ENCODE assay signal across 7 cellular contexts in the genomic region with DNA sequence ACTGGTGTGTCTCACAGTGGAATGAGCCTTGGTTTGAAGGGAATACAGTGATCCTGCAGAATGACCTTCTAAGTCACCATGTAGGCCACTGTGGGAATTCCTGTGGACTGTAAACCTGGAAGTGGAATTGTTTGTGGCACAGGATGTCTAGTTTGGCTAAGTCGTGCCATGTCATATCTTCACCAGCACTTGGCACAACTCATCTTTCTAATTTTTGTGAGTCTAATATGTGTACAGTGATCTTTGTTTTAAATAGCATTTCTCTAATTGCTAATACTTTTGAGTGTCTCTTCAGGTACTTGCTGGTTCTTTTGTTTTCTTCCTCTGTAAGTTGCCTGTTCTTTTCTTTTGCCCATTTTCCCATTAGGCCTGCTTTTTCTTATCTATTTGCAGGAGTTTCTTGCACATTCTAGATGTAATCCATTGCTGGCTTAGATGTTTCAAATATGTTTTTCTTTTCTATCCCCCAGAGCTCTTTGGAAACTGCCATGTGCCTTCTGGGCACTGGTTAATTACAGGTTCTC.
"Had no signal": no experiment of that assay in that cellular context is flagged by ENCODE, and none has a peak within 500 bp of the region (broad histone marks: within the 10 kb centered on the region; RNA-seq: fewer than 3 reads in every experiment).

No MANE protein-coding gene starts in this region.

- H3K4me3 ChIP-seq: GM12878 had no signal

- FAIRE-seq: G401.6, GM12878, GM12891, GM12892, GM18507, GM19239 had no signal

- DNase-seq: GDM1 had no signal

- ATAC-seq: GM12878 had no signal
